ENCODE assay signal across 8 cellular contexts in the genomic region with DNA sequence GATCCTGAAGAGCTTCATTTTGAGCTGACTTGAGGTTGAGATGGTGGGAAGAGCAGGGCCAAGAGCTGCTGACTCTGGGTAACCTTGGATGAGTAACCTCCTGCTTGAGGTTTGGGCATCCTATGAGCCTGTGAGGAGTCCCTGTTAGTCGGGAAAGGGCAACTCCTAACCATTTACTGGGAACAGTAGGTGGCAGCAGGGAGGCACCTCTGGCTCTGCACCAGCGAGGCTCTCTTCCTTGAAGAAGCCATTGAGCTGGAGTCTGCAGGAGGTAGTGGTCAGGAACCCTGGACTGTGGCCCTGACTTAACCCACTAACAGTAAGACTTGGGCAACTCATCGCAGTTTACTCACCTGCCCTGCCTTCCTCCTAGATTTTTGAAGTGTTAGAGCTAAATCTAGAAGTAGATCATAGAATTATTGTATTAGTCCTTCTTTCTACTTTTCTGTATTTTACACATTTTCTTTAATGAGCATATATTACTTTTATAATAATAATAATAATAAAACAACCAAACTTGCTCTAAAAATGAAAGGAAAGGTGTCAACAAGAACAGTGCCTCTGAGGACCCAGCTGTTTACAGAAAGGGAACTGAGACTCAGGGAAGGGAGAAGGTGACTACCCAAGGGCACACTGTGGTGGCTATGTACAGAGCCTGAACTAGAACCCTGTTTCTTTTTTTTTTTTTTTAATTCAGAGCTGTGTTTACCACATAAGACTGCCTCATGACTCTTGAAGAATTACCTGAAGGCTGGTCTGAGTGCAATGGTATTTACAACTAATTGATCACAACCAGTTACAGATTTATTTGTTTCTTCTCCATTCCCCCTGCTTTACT. TPM values are rescaled to one million over a fixed set of nuclear protein-coding genes. Genes with fewer than 3 reads are reported as not detected.
DNase-seq lines count a peak whose midpoint lies in the region; ATAC-seq, FAIRE-seq and TF ChIP-seq lines count a peak whose summit lies in the region.

No MANE protein-coding gene starts in this region.

- intact Hi-C loops in Right ventricle myocardium inferior (cut with DNase I) (loop anchor here (2.0 kb wide), 1 partner anchor 192 kb away; no protein-coding TSS in a partner anchor), posterior cingulate gyrus (cut with DNase I) (loop anchor here (1.0 kb wide), 1 partner anchor 195 kb away; no protein-coding TSS in a partner anchor)

- peak; percentile 82 for TF ChIP-seq CTCF in LNCaP clone FGC (IDR thresholded peaks at IDR 0.05; ENCODE audit: control insufficient read depth, extremely low read depth, insufficient read depth)

- ATAC-seq in GM21619 (IDR thresholded peaks at IDR 0.05; ENCODE audit: unreplicated experiment) (peak; percentile 87), Right ventricle myocardium inferior (peak; percentile 90)

- peak; percentile 27 for FAIRE-seq in urothelium cell line (lab: Jason Lieb, UNC)

- in situ Hi-C loops in SK-MEL-5 (cut with HindIII; ENCODE audit: low pct_unique_long_range_greater_than_20kb, low sequenced_read_pairs): no loop called here

- DNase-seq in DMS53 (lab: John Stamatoyannopoulos, UW) (peak; percentile 82), LNCaP clone FGC (ENCODE audit: low read depth) (peak; percentile 46), SK-MEL-5 (ENCODE audit: low read depth, low spot score) (peak; percentile 93), Right ventricle myocardium inferior (ENCODE audit: missing footprints) (peak; percentile 75), posterior cingulate gyrus (peak; percentile 43 to 96 (median 70)), urothelium cell line (ENCODE audit: low spot score) (peak; percentile 88)
- DNase-seq in activated naive CD4-positive, alpha-beta T cell treated with anti-CD3 and anti-CD28 coated beads, Interleukin-2, amount 50 U/mL, for 16 hours: peak; percentile 40

- no peak overlapping the region for H3K4me3 ChIP-seq in LNCaP clone FGC (ENCODE audit: low read depth, low read length)

RNA-seq across cellular contexts. Expression of gene MEI1, which starts 47.5 kb away (rescaled TPM):
- 0.13 TPM in 1 of 2 replicates, not detected in the other for total RNA-seq in SK-MEL-5 (2014; rRNA removed; shearing (Covaris generic))
- polyA plus RNA-seq in SK-MEL-5 (2015; cell fraction: cytosol; rRNA removed): 0.06 and 1.7 TPM in 2 replicates
- polyA plus RNA-seq in SK-MEL-5 (2015; cell fraction: nucleus; rRNA removed): 1.2 and 1.6 TPM in 2 replicates
- total RNA-seq in Right ventricle myocardium inferior: 0.41 TPM

RNA-seq across cellular contexts. Expression of gene CCDC134, which starts 53.7 kb away (rescaled TPM):
- 6.5 and 8.8 TPM in 2 replicates for total RNA-seq in SK-MEL-5 (2014; rRNA removed; shearing (Covaris generic))
- polyA plus RNA-seq in SK-MEL-5 (2015; cell fraction: cytosol; rRNA removed): 19.7 and 21.7 TPM in 2 replicates
- 6.3 and 8.0 TPM in 2 replicates for polyA plus RNA-seq in SK-MEL-5 (2015; cell fraction: nucleus; rRNA removed)
- 4.1 TPM for total RNA-seq in Right ventricle myocardium inferior

RNA-seq across cellular contexts. Expression of gene SNU13, which starts 58.1 kb away (rescaled TPM):
- 254 and 274 TPM in 2 replicates for total RNA-seq in SK-MEL-5 (2014; rRNA removed; shearing (Covaris generic))
- 205 and 248 TPM in 2 replicates for polyA plus RNA-seq in SK-MEL-5 (2015; cell fraction: cytosol; rRNA removed)
- 33.7 and 56.2 TPM in 2 replicates for polyA plus RNA-seq in SK-MEL-5 (2015; cell fraction: nucleus; rRNA removed)
- 216 TPM for total RNA-seq in Right ventricle myocardium inferior

Comparison
In these comparisons a context has a peak if more than half of its experiments do, and no peak if none do; other contexts are left out.
1. DNase-seq: peak in every context shown above with its lines; median percentile 93 in SK-MEL-5; 88 in urothelium cell line; 82 in DMS53; 75 in Right ventricle myocardium inferior; 70 in posterior cingulate gyrus; 46 in LNCaP clone FGC; 40 in activated naive CD4-positive, alpha-beta T cell treated with anti-CD3 and anti-CD28 coated beads, Interleukin-2, amount 50 U/mL, for 16 hours.